22 cellular contexts compared by ENCODE assay signal in genomic region chr17:50189396-50190277, GRCh38. TPM values are rescaled to one million over a fixed set of nuclear protein-coding genes. Genes with fewer than 3 reads are reported as not detected.
DNase-seq lines count a peak whose midpoint lies in the region; ATAC-seq and TF ChIP-seq lines count a peak whose summit lies in the region.
"Had no signal": no experiment of that assay in that cellular context is flagged by ENCODE, and none has a peak within 500 bp of the region (broad histone marks: within the 10 kb centered on the region; RNA-seq: fewer than 3 reads in every experiment).

No MANE protein-coding gene starts in this region.

- POLR2A ChIA-PET in RWPE1 (lab: Yijun Ruan, JAX; ENCODE audit: low non-redundant PET): no interaction called here

- H3K36me3 ChIP-seq in muscle layer of colon (ENCODE audit: insufficient read depth, low read length): peaks cover 96% of the 10 kb centered on the region
- H3K36me3 ChIP-seq in thoracic aorta: peaks cover 75% of the 10 kb centered on the region
- H3K36me3 ChIP-seq: BE2C had no signal

- H3K27me3 Mint-ChIP-seq in stimulated activated memory B cell treated with anti-CD40 and anti-IgM and Interleukin-4, amounts not matched to agents 10 μg/mL and 1 μg/mL and 100 μg/mL, for 72 hours: peaks cover 33% of the 10 kb centered on the region

- H3K27ac ChIP-seq in RWPE1: 0 out of 2 replicates have a peak overlapping the region, but pooled peaks have one; percentile 1
- peak overlapping the region; percentile 12 for H3K27ac ChIP-seq in muscle layer of colon (ENCODE audit: low read depth, low read length)
- H3K27ac ChIP-seq in thoracic aorta: peak overlapping the region; percentile 86 to 88

- H3K9me3 Mint-ChIP-seq in stimulated activated memory B cell treated with anti-CD40 and anti-IgM and Interleukin-4, amounts not matched to agents 10 μg/mL and 1 μg/mL and 100 μg/mL, for 72 hours: no peaks in the 10 kb centered on the region
- H3K9me3 Mint-ChIP-seq: effector memory CD8-positive, alpha-beta T cell; nephron progenitor cell had no signal

- H3K9me3 ChIP-seq in muscle layer of colon (ENCODE audit: low read length) (no peaks in the 10 kb centered on the region), thoracic aorta (no peaks in the 10 kb centered on the region)
- H3K9me3 ChIP-seq: BE2C had no signal

- DNase-seq in RWPE1 (ENCODE audit: low spot score) (no peak), dedifferentiated amniotic fluid mesenchymal stem cell (ENCODE audit: extremely low spot score) (peak; percentile 69), thoracic aorta (ENCODE audit: low spot score) (no peak), NCI-H2227 (lab: John Stamatoyannopoulos, UW; ENCODE audit: unreplicated experiment) (no peak), AG08396 (ENCODE audit: low spot score) (no peak)
- no peak for DNase-seq in activated CD4-positive, CD25-positive, alpha-beta regulatory T cell (lab: John Stamatoyannopoulos, UW)
- DNase-seq: activated CD4-positive, alpha-beta T cell treated with anti-CD3 and anti-CD28 coated beads for 48 hours; activated CD8-positive, alpha-beta memory T cell treated with anti-CD3 and anti-CD28 coated beads, Interleukin-2, amount 50 U/mL, for 4 hours; BE2C; cerebellar nuclear complex; effector memory CD8-positive, alpha-beta T cell; GOT3; hippocampal formation; islet precursor cell; NCI-H1092 treated with DMSO at 0.1 percent for 48 hours; NCI-H524 treated with DMSO at 0.1 percent for 48 hours; nephron progenitor cell had no signal

- TF ChIP-seq CTCF in RWPE1 (conservative IDR thresholded peaks at IDR 0.05; ENCODE audit: low read depth) (no peak), thoracic aorta (IDR thresholded peaks at IDR 0.05) (no peak)

- peaks cover 39% of the 10 kb centered on the region for H3K4me1 Mint-ChIP-seq in stimulated activated memory B cell treated with anti-CD40 and anti-IgM and Interleukin-4, amounts not matched to agents 10 μg/mL and 1 μg/mL and 100 μg/mL, for 72 hours

- H3K4me3 ChIP-seq in muscle layer of colon (ENCODE audit: low read depth in 1 of 2, low read length in 2 of 2): no peak overlapping the region
- no peak overlapping the region for H3K4me3 ChIP-seq in thoracic aorta

- CTCF ChIA-PET in RWPE1 (lab: Yijun Ruan, JAX): no interaction called here

- no peaks in the 10 kb centered on the region for H3K36me3 Mint-ChIP-seq in stimulated activated memory B cell treated with anti-CD40 and anti-IgM and Interleukin-4, amounts not matched to agents 10 μg/mL and 1 μg/mL and 100 μg/mL, for 72 hours

- ATAC-seq in thoracic aorta (ENCODE audit: insufficient number of reproducible peaks, low FRiP score, low read depth): no peak
- ATAC-seq in stimulated activated memory B cell treated with anti-CD40 and anti-IgM and Interleukin-4, amounts not matched to agents 10 μg/mL and 1 μg/mL and 100 μg/mL, for 72 hours: no peak
- ATAC-seq: effector memory CD8-positive, alpha-beta T cell had no signal

- no peak overlapping the region for H3K27ac Mint-ChIP-seq in stimulated activated memory B cell treated with anti-CD40 and anti-IgM and Interleukin-4, amounts not matched to agents 10 μg/mL and 1 μg/mL and 100 μg/mL, for 72 hours
- H3K27ac Mint-ChIP-seq: effector memory CD8-positive, alpha-beta T cell; nephron progenitor cell had no signal

- no peak overlapping the region for H3K9ac ChIP-seq in muscle layer of colon (ENCODE audit: low read length)

- H3K27me3 ChIP-seq in muscle layer of colon (ENCODE audit: control insufficient read depth in 1 of 2, insufficient read depth in 2 of 2, low read length in 2 of 2) (no peaks in the 10 kb centered on the region), thoracic aorta (replicated peaks; ENCODE audit: insufficient read depth) (no peaks in the 10 kb centered on the region)
- H3K27me3 ChIP-seq: BE2C had no signal

- no peak overlapping the region for H3K4me3 Mint-ChIP-seq in stimulated activated memory B cell treated with anti-CD40 and anti-IgM and Interleukin-4, amounts not matched to agents 10 μg/mL and 1 μg/mL and 100 μg/mL, for 72 hours
- H3K4me3 Mint-ChIP-seq: effector memory CD8-positive, alpha-beta T cell; nephron progenitor cell had no signal

- peaks cover 57% of the 10 kb centered on the region for H3K4me1 ChIP-seq in muscle layer of colon (ENCODE audit: insufficient read depth, low read length)
- H3K4me1 ChIP-seq in thoracic aorta (ENCODE audit: control insufficient read depth in 1 of 2, low read depth in 2 of 2): peaks cover 4 to 81% of the 10 kb centered on the region in 2 donors
- H3K4me1 ChIP-seq: BE2C had no signal

RNA-seq across cellular contexts. Expression of gene COL1A1, which starts 11.8 kb away (rescaled TPM):
- 100 to 1,000 TPM; 261 to 270 TPM for total RNA-seq in thoracic aorta

RNA-seq across cellular contexts. Expression of gene SGCA, which starts 23.8 kb away (rescaled TPM):
- total RNA-seq in thoracic aorta: 100 to 1,000 TPM in 1 of 2 donors, 10 to 100 TPM in 1; 95.5 to 158 TPM
- total RNA-seq: fibroblast of villous mesenchyme, HT1080, renal cortical epithelial cell had no signal

RNA-seq across cellular contexts. Expression of gene PPP1R9B, which starts 39.2 kb away (rescaled TPM):
- total RNA-seq in thoracic aorta: 10 to 100 TPM; 53.3 to 67.1 TPM

RNA-seq across cellular contexts. Expression of gene SAMD14, which starts 59.7 kb away (rescaled TPM):
- total RNA-seq in thoracic aorta: 10 to 100 TPM in 1 of 2 donors, 1 to 10 TPM in 1; 9.7 to 11.5 TPM
- total RNA-seq: HT1080 had no signal

Comparison
In these comparisons a context has a peak if more than half of its experiments do, and no peak if none do; other contexts are left out.
1. H3K27ac ChIP-seq: peak in every context shown above with its lines; median percentile 87 in thoracic aorta; 12 in muscle layer of colon; 1 in RWPE1.